In the genomic region with DNA sequence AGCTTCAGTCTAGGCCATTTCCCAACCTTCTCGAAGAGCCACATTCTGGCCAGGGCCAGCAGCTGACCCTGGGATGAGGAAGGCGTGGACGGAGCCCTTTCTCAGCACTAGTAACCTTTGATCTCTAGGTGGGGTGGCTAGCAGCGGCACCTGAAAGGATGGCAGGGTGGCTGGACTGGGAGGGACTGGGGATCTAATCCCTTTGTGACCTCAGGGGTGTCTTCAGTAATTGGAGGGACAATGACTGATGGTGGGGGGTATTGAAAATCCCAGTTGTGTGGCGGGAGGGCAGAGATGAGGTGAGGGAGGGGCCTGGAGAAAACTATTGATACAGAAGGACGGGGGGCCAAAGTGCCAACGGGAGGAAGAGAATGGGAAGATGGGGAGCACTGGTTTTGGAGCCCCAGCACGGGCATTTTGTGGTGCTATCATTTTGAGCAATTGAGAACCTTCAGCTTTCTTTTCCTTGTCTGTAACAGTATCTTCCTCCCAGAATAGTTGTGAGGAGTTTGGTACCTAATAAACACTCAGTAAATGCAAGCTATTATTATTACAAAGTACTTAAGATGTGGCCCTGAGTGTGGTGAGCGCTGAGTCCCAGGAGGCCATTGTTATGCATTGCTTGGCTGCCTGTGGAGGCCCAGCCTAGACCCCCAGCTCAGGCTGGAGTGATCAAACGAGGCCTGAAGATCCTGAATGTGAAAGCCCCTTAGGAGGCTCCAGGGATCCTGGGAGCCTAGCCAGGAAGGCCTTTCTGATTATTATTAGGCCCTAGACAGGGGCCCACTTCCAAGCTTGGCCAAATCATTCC, we compare ENCODE assay signal across 26 cellular contexts. TPM values are rescaled to one million over a fixed set of nuclear protein-coding genes. Genes with fewer than 3 reads are reported as not detected.
DNase-seq lines count a peak whose midpoint lies in the region; ATAC-seq, FAIRE-seq and TF ChIP-seq lines count a peak whose summit lies in the region.
"Had no signal": no experiment of that assay in that cellular context is flagged by ENCODE, and none has a peak within 500 bp of the region (broad histone marks: within the 10 kb centered on the region; RNA-seq: fewer than 3 reads in every experiment).

No MANE protein-coding gene starts in this region.

- H3K79me2 ChIP-seq in GM12878 (ENCODE audit: control insufficient read depth, insufficient read depth, low read length) (peaks cover 21% of the 10 kb centered on the region), mesendoderm (ENCODE audit: control insufficient read depth, insufficient read depth, low read length) (no peaks in the 10 kb centered on the region)

- TF ChIP-seq EP300 in GM12878 (IDR thresholded peaks at IDR 0.05; ENCODE audit: borderline replicate concordance in 1 of 2, control insufficient read depth in 1 of 2, low read depth in 2 of 2, low read length in 2 of 2) (no peak), transverse colon (IDR thresholded peaks at IDR 0.05; ENCODE audit: low read depth) (no peak)

- H3K79me1 ChIP-seq in mesendoderm (ENCODE audit: low read length), result no peaks in the 10 kb centered on the region

- POLR2A ChIA-PET in HEK293 (lab: Yijun Ruan, JAX) (no interaction called here), GM12878 (lab: Charles Lee) (interaction anchor here (0.8 to 3.1 kb wide), 12 partner anchors 10 to 187 kb away, joined by 3 to 25 read pairs (median 4); partner anchors contain the start of genes ECSCR, STING1 and UBE2D2)

- TF ChIP-seq CTCF in HEK293 (tag by site-specific recombination; IDR thresholded peaks at IDR 0.05), result no peak
- no peak for TF ChIP-seq CTCF in GM12878 (IDR thresholded peaks at IDR 0.05 in 2 of 3, conservative IDR thresholded peaks at IDR 0.05 in 1 of 3; ENCODE audit: control insufficient read depth in 2 of 3, extremely low read depth in 1 of 3, insufficient read depth in 1 of 3, low read depth in 3 of 3, low read length in 3 of 3)
- TF ChIP-seq CTCF in transverse colon (IDR thresholded peaks at IDR 0.05), result no peak

- peak; percentile 55 for ATAC-seq in GM12878
- ATAC-seq: activated naive CD8-positive, alpha-beta T cell treated with anti-CD3 and anti-CD28 coated beads, Interleukin-2, amount 50 U/mL, for 24 hours; stimulated activated naive CD8-positive, alpha-beta T cell treated with anti-CD3 and anti-CD28 coated beads, Interleukin-15, Interleukin-2, amounts not matched to agents 100 U/mL and 50 U/mL, for 24 hours had no signal

- H2AK5ac ChIP-seq in mesendoderm (ENCODE audit: low read length), result no peak overlapping the region

- TF ChIP-seq POLR2A in GM12878 (IDR thresholded peaks at IDR 0.05; ENCODE audit: low read depth, low read length) (no peak), transverse colon (IDR thresholded peaks at IDR 0.05) (no peak)

- H3K56ac ChIP-seq in mesendoderm (ENCODE audit: low read length), result peak overlapping the region; percentile 11

- H3K4me3 ChIP-seq in HEK293 (ENCODE audit: low read depth, low read length) (no peak overlapping the region), GM12878 (no peak overlapping the region), mesendoderm (ENCODE audit: low read length) (no peak overlapping the region), transverse colon (no peak overlapping the region)
- H3K4me3 ChIP-seq: right atrium auricular region had no signal

- no peak overlapping the region for H2BK15ac ChIP-seq in mesendoderm (replicated peaks; ENCODE audit: low read depth)

- H3K4me1 ChIP-seq in HEK293 (ENCODE audit: control insufficient read depth, insufficient read depth, low read length) (no peaks in the 10 kb centered on the region), GM12878 (ENCODE audit: control insufficient read depth, insufficient read depth, low read length) (peaks cover 28% of the 10 kb centered on the region), mesendoderm (ENCODE audit: control insufficient read depth, low read depth, low read length) (peaks cover 2% of the 10 kb centered on the region), transverse colon (peaks cover 0 to 38% (median 12%) of the 10 kb centered on the region in 4 donors)
- H3K4me1 ChIP-seq: right atrium auricular region had no signal

- no peak for TF ChIP-seq RAD21 in GM12878 (IDR thresholded peaks at IDR 0.05; ENCODE audit: insufficient read depth, low read depth, low read length)

- no peak overlapping the region for H3K23ac ChIP-seq in mesendoderm (ENCODE audit: low read length)

- 56% methylated on average over 10 of the region's 10 CpGs for WGBS in GM12878 (ENCODE audit: insufficient coverage, insufficient replicate concordance, low lambda C conversion rate, missing lambda C conversion rate)
- WGBS in mesendoderm (ENCODE audit: extremely low coverage, insufficient coverage, low lambda C conversion rate), result no CpG with 5 or more reads among the region's 10 CpGs
- WGBS in transverse colon (ENCODE audit: low coverage in 1 of 2), 2 donors, result 77 to 100% methylated on average over 1 to 10 of the region's 10 CpGs

- H3K36me3 ChIP-seq in HEK293 (ENCODE audit: control insufficient read depth in 2 of 2, insufficient read depth in 1 of 2, low read length in 2 of 2) (no peaks in the 10 kb centered on the region), GM12878 (ENCODE audit: control insufficient read depth in 2 of 2, insufficient read depth in 2 of 2, low read length in 1 of 2) (no peaks in the 10 kb centered on the region), mesendoderm (ENCODE audit: control insufficient read depth, insufficient read depth, low read length) (no peaks in the 10 kb centered on the region), transverse colon (no peaks in the 10 kb centered on the region)
- H3K36me3 ChIP-seq: right atrium auricular region had no signal

- H3K9me3 ChIP-seq in HEK293 (ENCODE audit: control insufficient read depth, insufficient read depth, low read depth, low read length) (no peaks in the 10 kb centered on the region), GM12878 (replicated peaks; ENCODE audit: control insufficient read depth, insufficient read depth, low read length) (no peaks in the 10 kb centered on the region), transverse colon (no peaks in the 10 kb centered on the region)
- H3K9me3 ChIP-seq: right atrium auricular region had no signal

- H4K20me1 ChIP-seq in GM12878 (ENCODE audit: control insufficient read depth, insufficient read depth), result no peaks in the 10 kb centered on the region

- no peak overlapping the region for H4K8ac ChIP-seq in mesendoderm (ENCODE audit: low read depth, low read length)

- intact Hi-C loops in GM12878 (cut with micrococcal nuclease; ENCODE audit: unreplicated experiment) (no loop called here), transverse colon (cut with DNase I; ENCODE audit: low total_unique reads) (no loop called here)

- H2AFZ ChIP-seq in GM12878 (ENCODE audit: control insufficient read depth, low read depth, low read length), result no peak overlapping the region

- H3K4me2 ChIP-seq in GM12878 (ENCODE audit: control insufficient read depth, insufficient read depth) (no peak overlapping the region), mesendoderm (ENCODE audit: low read length) (no peak overlapping the region)

- RAD21 ChIA-PET in GM12878 (lab: Charles Lee; ENCODE audit: unreplicated experiment), result interaction anchor here (1.0 to 4.1 kb wide), 14 partner anchors 9 to 166 kb away, joined by 3 to 39 read pairs (median 4); partner anchors contain the start of gene UBE2D2

- no peak for FAIRE-seq in GM12878 (lab: Jason Lieb, UNC)
- FAIRE-seq: colon, endometrium, TTC549 had no signal

- no peak overlapping the region for H2BK120ac ChIP-seq in mesendoderm (ENCODE audit: low read depth, low read length)

- no TSS peak for BruUV-seq in GM12878 (replicated peaks; lab: Mats Ljungman, UMichigan)

- H3K9ac ChIP-seq in GM12878 (ENCODE audit: control insufficient read depth, insufficient read depth, low read length) (no peak overlapping the region), mesendoderm (ENCODE audit: low read length) (no peak overlapping the region)

- H3K27me3 ChIP-seq in GM12878 (replicated peaks in 1 of 2; ENCODE audit: control insufficient read depth in 2 of 2, insufficient read depth in 2 of 2, low read length in 1 of 2), result no peaks in the 10 kb centered on the region
- H3K27me3 ChIP-seq in mesendoderm (ENCODE audit: insufficient read depth, low read length, poor library complexity), result no peaks in the 10 kb centered on the region
- no peaks in the 10 kb centered on the region for H3K27me3 ChIP-seq in transverse colon
- H3K27me3 ChIP-seq: right atrium auricular region had no signal

- SMC1A ChIA-PET in GM12878 (lab: Charles Lee; ENCODE audit: uncharacterized antibody, unreplicated experiment), result interaction anchor here (0.6 to 2.4 kb wide), 25 partner anchors 8 to 135 kb away, joined by 3 to 8 read pairs (median 3); partner anchors contain the start of genes DNAJC18 and UBE2D2

- H3K27ac ChIP-seq in HEK293 (ENCODE audit: extremely low read depth, low read depth, low read length) (no peak overlapping the region), GM12878 (ENCODE audit: control insufficient read depth, insufficient read depth) (no peak overlapping the region), mesendoderm (ENCODE audit: low read depth, low read length) (peak overlapping the region; percentile 22), transverse colon (peak overlapping the region; percentile 67 to 79 (median 76))
- H3K27ac ChIP-seq: right atrium auricular region had no signal

- peak overlapping the region; percentile 1 for H3K18ac ChIP-seq in mesendoderm (ENCODE audit: low read length)

- in situ Hi-C loops in GM12878 (cut with MboI) (no loop called here), transverse colon (cut with MboI; ENCODE audit: low pct_ligation_motif_present in 1 of 4, low pct_unique_long_range_greater_than_20kb in 1 of 4, low sequenced_read_pairs in 3 of 4) (no loop called here)

- no peak overlapping the region for H4K5ac ChIP-seq in mesendoderm (ENCODE audit: low read length)

- no peak overlapping the region for H2BK5ac ChIP-seq in mesendoderm (ENCODE audit: low read length)

- DNase-seq in GM12878 (ENCODE audit: low read depth, low spot score) (no peak), mesendoderm (peak; percentile 42), transverse colon (peak; percentile 26), NCI-H526 treated with DMSO at 0.1 percent for 48 hours (lab: John Stamatoyannopoulos, UW) (no peak), occipital lobe (lab: John Stamatoyannopoulos, UW) (no peak)
- no peak for DNase-seq in activated CD4-positive, alpha-beta T cell treated with anti-CD3 and anti-CD28 coated beads, Interleukin-2, amount 50 U/mL, for 48 hours
- DNase-seq: activated CD4-positive, alpha-beta T cell treated with anti-CD3 and anti-CD28 coated beads for 4 hours; activated CD8-positive, alpha-beta memory T cell treated with anti-CD3 and anti-CD28 coated beads, Interleukin-2, amount 50 U/mL, for 4 hours; activated effector memory CD4-positive, alpha-beta T cell treated with Interleukin-2 at 50 U/mL for 16 hours; activated naive CD8-positive, alpha-beta T cell treated with anti-CD3 and anti-CD28 coated beads, Interleukin-2, amount 50 U/mL, for 24 hours; DMS79 treated with DMSO at 0.1 percent for 48 hours; NCI-H1417 treated with DMSO at 0.1 percent for 48 hours; NCI-H69; nucleus accumbens; Right ventricle myocardium superior; stimulated activated CD4-positive, alpha-beta T cell treated with anti-CD3 and anti-CD28 coated beads, Interleukin-1b, Interleukin-23, amount 100 ng/mL, for 48 hours; stimulated activated naive CD8-positive, alpha-beta T cell treated with anti-CD3 and anti-CD28 coated beads, Interleukin-15, Interleukin-2, amounts not matched to agents 100 U/mL and 50 U/mL, for 24 hours; trophoblast cell had no signal

- CTCF ChIA-PET in HEK293 (lab: Yijun Ruan, JAX), result interaction anchor here (0.6 to 1.3 kb wide), 4 partner anchors 9 to 333 kb away, joined by 3 to 5 read pairs (median 4); no protein-coding TSS in a partner anchor
- CTCF ChIA-PET in GM12878 (lab: Yijun Ruan, JAX), result interaction anchor here (1.0 to 3.3 kb wide), 9 partner anchors 8 to 167 kb away, joined by 3 to 17 read pairs (median 6); no protein-coding TSS in a partner anchor

- no peak overlapping the region for H3K4ac ChIP-seq in mesendoderm (ENCODE audit: low read depth, low read length)

RNA-seq across cellular contexts. Expression of gene UBE2D2, which starts 37.3 kb away (rescaled TPM):
- 91.1 and 104 TPM in 2 replicates for total RNA-seq in GM12878 (2013; cell fraction: nucleolus; rRNA removed)
- 93.1 and 107 TPM in 2 replicates for total RNA-seq in GM12878 (2014; rRNA removed)
- total RNA-seq in GM12878 (2014; rRNA removed; fragmentation: Illumina TruSeq; extraction: Trizol), result 134 and 136 TPM in 2 replicates
- 166 and 174 TPM in 2 replicates for total RNA-seq in GM12878 (2021)
- 146 TPM for polyA plus RNA-seq in GM12878 (2011; ENCODE audit: low read depth)
- polyA plus RNA-seq in GM12878 (2011; rRNA removed), result 139 and 185 TPM in 2 replicates
- polyA plus RNA-seq in GM12878 (2011; cell fraction: cytosol; rRNA removed), result 40.9 and 52.0 TPM in 2 replicates
- polyA plus RNA-seq in GM12878 (2011; cell fraction: nucleus; rRNA removed), result 40.3 and 44.3 TPM in 2 replicates
- polyA plus RNA-seq in GM12878 (2012), result 193 and 217 TPM in 2 replicates
- 120 and 151 TPM in 2 replicates for polyA plus RNA-seq in GM12878 (2014; fragmentation: Illumina TruSeq; extraction: Trizol)
- 100 to 1,000 TPM in 1 of 2 experiments, 10 to 100 TPM in 1; 58.6 to 120 TPM for polyA plus RNA-seq in GM12878 (2014; fragmentation: Nextera tagmentation; extraction: Ambion mirVana)
- polyA plus RNA-seq in GM12878 (2014; rRNA removed), result 79.2 and 99.2 TPM in 2 replicates
- polyA plus RNA-seq in GM12878 (2016; fragmentation: Nextera tagmentation; extraction: Ambion mirVana), result 100 to 1,000 TPM; 227 to 245 TPM
- 52.8 and 83.5 TPM in 2 replicates for polyA minus RNA-seq in GM12878 (2011; rRNA and poly(A)+ RNA removed)
- polyA minus RNA-seq in GM12878 (2011; cell fraction: cytosol; rRNA and poly(A)+ RNA removed), result 31.5 and 44.0 TPM in 2 replicates
- polyA minus RNA-seq in GM12878 (2011; cell fraction: nucleus; rRNA and poly(A)+ RNA removed), result 20.8 and 43.4 TPM in 2 replicates
- polyA plus RNA-seq in mesendoderm (2013, experiment 1 of 2), result 130 TPM
- 133 TPM for polyA plus RNA-seq in mesendoderm (2013, experiment 2 of 2)
- total RNA-seq in transverse colon, result 100 to 1,000 TPM in 2 of 4 donors, 10 to 100 TPM in 2; 45.6 to 134 (median 80.8) TPM
- 124 TPM for total RNA-seq in occipital lobe

RNA-seq across cellular contexts. Expression of gene STING1, which starts 41.3 kb away (rescaled TPM):
- 30.9 and 35.8 TPM in 2 replicates for total RNA-seq in GM12878 (2013; cell fraction: nucleolus; rRNA removed)
- total RNA-seq in GM12878 (2014; rRNA removed) (43.8 and 48.5 TPM in 2 replicates), GM12878 (2014; rRNA removed; fragmentation: Illumina TruSeq; extraction: Trizol) (16.5 and 17.1 TPM in 2 replicates), GM12878 (2021) (49.6 and 53.3 TPM in 2 replicates), transverse colon (10 to 100 TPM; 12.2 to 51.5 (median 19.1) TPM), occipital lobe (3.6 TPM)
- polyA plus RNA-seq in GM12878 (2011; ENCODE audit: low read depth), result 10.5 TPM
- polyA plus RNA-seq in GM12878 (2011; rRNA removed) (8.3 and 20.2 TPM in 2 replicates), GM12878 (2014; fragmentation: Illumina TruSeq; extraction: Trizol) (27.7 and 34.1 TPM in 2 replicates), GM12878 (2014; fragmentation: Nextera tagmentation; extraction: Ambion mirVana) (10 to 100 TPM; 10.1 to 12.1 TPM), GM12878 (2014; rRNA removed) (47.9 and 59.8 TPM in 2 replicates), GM12878 (2016; fragmentation: Nextera tagmentation; extraction: Ambion mirVana) (10 to 100 TPM; 49.3 to 56.1 TPM)
- polyA plus RNA-seq in GM12878 (2011; cell fraction: cytosol; rRNA removed), result 22.6 and 29.8 TPM in 2 replicates
- 62.4 and 77.1 TPM in 2 replicates for polyA plus RNA-seq in GM12878 (2011; cell fraction: nucleus; rRNA removed)
- polyA plus RNA-seq in GM12878 (2012), result 14.5 and 19.3 TPM in 2 replicates
- polyA minus RNA-seq in GM12878 (2011; rRNA and poly(A)+ RNA removed), result 15.2 and 25.7 TPM in 2 replicates
- 11.6 and 16.9 TPM in 2 replicates for polyA minus RNA-seq in GM12878 (2011; cell fraction: cytosol; rRNA and poly(A)+ RNA removed)
- polyA minus RNA-seq in GM12878 (2011; cell fraction: nucleus; rRNA and poly(A)+ RNA removed), result 17.8 and 22.0 TPM in 2 replicates
- 0.34 TPM for polyA plus RNA-seq in mesendoderm (2013, experiment 1 of 2)
- polyA plus RNA-seq in mesendoderm (2013, experiment 2 of 2), result 0.28 TPM

RNA-seq across cellular contexts. Expression of gene SMIM33, which starts 53.0 kb away (rescaled TPM):
- total RNA-seq in GM12878 (2013; cell fraction: nucleolus; rRNA removed), result 0.19 TPM in 1 of 2 replicates, not detected in the other
- total RNA-seq in GM12878 (2014; rRNA removed) (0.05 TPM in 1 of 2 replicates, not detected in the other), GM12878 (2014; rRNA removed; fragmentation: Illumina TruSeq; extraction: Trizol) (0.04 TPM in 1 of 2 replicates, not detected in the other), GM12878 (2021) (not detected in 2 replicates), transverse colon (under 1 TPM in 2 of 4 donors, not detected in 2; 0.55 to 0.64 TPM), occipital lobe (not detected)
- not detected for polyA plus RNA-seq in GM12878 (2011; ENCODE audit: low read depth)
- polyA plus RNA-seq in GM12878 (2011; rRNA removed) (not detected in 2 replicates), GM12878 (2014; fragmentation: Illumina TruSeq; extraction: Trizol) (0.03 TPM in 1 of 2 replicates, not detected in the other), GM12878 (2014; fragmentation: Nextera tagmentation; extraction: Ambion mirVana) (under 1 TPM in 1 of 2 experiments, not detected in 1; 0.09 TPM), GM12878 (2014; rRNA removed) (0.04 TPM in 1 of 2 replicates, not detected in the other), GM12878 (2016; fragmentation: Nextera tagmentation; extraction: Ambion mirVana) (under 1 TPM; 0.12 to 0.25 TPM)
- not detected in 2 replicates for polyA plus RNA-seq in GM12878 (2011; cell fraction: cytosol; rRNA removed)
- polyA plus RNA-seq in GM12878 (2011; cell fraction: nucleus; rRNA removed), result not detected in 2 replicates
- polyA plus RNA-seq in GM12878 (2012), result not detected in 2 replicates
- polyA minus RNA-seq in GM12878 (2011; rRNA and poly(A)+ RNA removed), result not detected in 2 replicates
- polyA minus RNA-seq in GM12878 (2011; cell fraction: cytosol; rRNA and poly(A)+ RNA removed), result not detected in 2 replicates
- polyA minus RNA-seq in GM12878 (2011; cell fraction: nucleus; rRNA and poly(A)+ RNA removed), result not detected in 2 replicates
- polyA plus RNA-seq in mesendoderm (2013, experiment 1 of 2), result not detected
- not detected for polyA plus RNA-seq in mesendoderm (2013, experiment 2 of 2)
- total RNA-seq: fibroblast of lung, M059J, right atrium auricular region, Right ventricle myocardium superior had no signal
- polyA plus RNA-seq: fibroblast of lung, liver had no signal

Comparison
In these comparisons a context has a peak if more than half of its experiments do, and no peak if none do; other contexts are left out.
1. H3K27ac ChIP-seq: peak in mesendoderm (single experiment) and transverse colon (4 of 4); none in HEK293 (single experiment) and GM12878 (single experiment).
2. DNase-seq: peak in mesendoderm (single experiment) and transverse colon (single experiment); none in GM12878 (single experiment), activated CD4-positive, alpha-beta T cell treated with anti-CD3 and anti-CD28 coated beads, Interleukin-2, amount 50 U/mL, for 48 hours (0 of 2), NCI-H526 treated with DMSO at 0.1 percent for 48 hours (single experiment) and occipital lobe (single experiment).
3. Of the 9 proteins assayed by ChIP-seq in both HEK293 and GM12878: peak only in HEK293: none; only in GM12878: YY1; in both: none; in neither: 8.